ENCODE assay signal across 8 cellular contexts in the genomic region with DNA sequence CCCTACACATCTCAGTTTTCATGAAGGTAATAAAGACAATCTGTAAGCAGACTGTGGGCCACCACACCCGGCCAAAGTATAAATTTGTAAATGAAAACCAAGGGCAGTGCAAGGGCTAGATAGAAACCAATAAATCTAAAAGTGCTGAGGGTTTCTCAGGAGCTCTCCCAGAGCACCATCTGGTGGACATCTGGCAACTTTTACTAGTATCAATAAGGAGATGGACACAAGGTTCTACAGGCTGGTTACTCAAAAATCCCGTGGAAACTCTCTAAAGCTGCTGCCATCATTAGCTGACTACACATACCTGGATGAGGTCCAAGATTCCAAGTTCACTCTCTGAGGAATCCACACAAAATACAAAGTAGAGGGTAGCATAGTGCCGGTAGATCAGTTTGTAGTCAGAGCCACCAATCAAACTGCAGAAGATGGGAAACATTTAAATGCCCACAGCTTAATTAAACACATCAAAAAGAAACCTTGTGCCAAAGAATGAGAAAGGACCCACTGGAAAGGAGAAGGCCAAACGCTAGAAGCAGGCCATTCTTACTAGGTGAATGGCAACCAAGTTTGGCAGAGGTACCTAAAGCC. TPM values are rescaled to one million over a fixed set of nuclear protein-coding genes. Genes with fewer than 3 reads are reported as not detected.
A peak's percentile ranks its signal among the peaks of the same experiment; 100 is the strongest.
DNase-seq lines count a peak whose midpoint lies in the region; ATAC-seq and TF ChIP-seq lines count a peak whose summit lies in the region.

No MANE protein-coding gene starts in this region.

- POLR2A ChIA-PET in BJ (lab: Charles Lee) = no interaction called here
- POLR2A ChIA-PET in HEK293T (lab: Yijun Ruan, JAX) = interaction anchor here (0.8 to 1.4 kb wide), 4 partner anchors 11 to 138 kb away, joined by 3 to 4 read pairs (median 3); a partner anchor contains a TSS

- ATAC-seq in HG02938 (IDR thresholded peaks at IDR 0.05; ENCODE audit: unreplicated experiment) = no peak

- H3K4me3 ChIP-seq in BJ (ENCODE audit: low read depth, low read length) = no peak overlapping the region

- no peaks in the 10 kb centered on the region for H3K27me3 ChIP-seq in BJ (ENCODE audit: control insufficient read depth, insufficient read depth, low read length)

- TF ChIP-seq CTCF in BJ (IDR thresholded peaks at IDR 0.05; ENCODE audit: insufficient read depth, low read depth, low read length) = peak; percentile 66

- H3K36me3 ChIP-seq in BJ (ENCODE audit: control insufficient read depth, insufficient read depth, low read length) = peaks cover 5% of the 10 kb centered on the region; the same call in 1 of the 2 replicates

- CTCF ChIA-PET in BJ (lab: Yijun Ruan, JAX) (interaction anchor here (0.7 to 7.5 kb wide), 32 partner anchors 8 to 269 kb away, joined by 3 to 120 read pairs (median 5); a partner anchor contains a TSS), HEK293T (lab: Yijun Ruan, JAX) (interaction anchor here (0.7 to 2.4 kb wide), 8 partner anchors 10 to 133 kb away, joined by 3 to 15 read pairs (median 3); a partner anchor contains a TSS)

- peak; percentile 67 for DNase-seq in BJ (ENCODE audit: low read depth)
- peak; percentile 35 for DNase-seq in HEK293T (ENCODE audit: extremely low spot score)
- peak; percentile 21 for DNase-seq in SW480 (ENCODE audit: low spot score)
- DNase-seq in iris pigment epithelial cell (ENCODE audit: low read depth) = peak; percentile 73
- DNase-seq in superior temporal gyrus (ENCODE audit: extremely low spot score) = no peak
- no peak for DNase-seq in NCI-H1694 treated with DMSO at 0.1 percent for 48 hours (lab: John Stamatoyannopoulos, UW)
- no peak for DNase-seq in cerebellum (ENCODE audit: low spot score)

TF ChIP-seq in HEK293T, 16 proteins besides CTCF, POLR2A, EP300 and RAD21:
- TF ChIP-seq TARDBP (IDR thresholded peaks at IDR 0.05) (no peak), SP1 (IDR thresholded peaks at IDR 0.05) (no peak), HDGF (IDR thresholded peaks at IDR 0.05; ENCODE audit: borderline replicate concordance) (no peak)
- TF ChIP-seq, protein P1, sequence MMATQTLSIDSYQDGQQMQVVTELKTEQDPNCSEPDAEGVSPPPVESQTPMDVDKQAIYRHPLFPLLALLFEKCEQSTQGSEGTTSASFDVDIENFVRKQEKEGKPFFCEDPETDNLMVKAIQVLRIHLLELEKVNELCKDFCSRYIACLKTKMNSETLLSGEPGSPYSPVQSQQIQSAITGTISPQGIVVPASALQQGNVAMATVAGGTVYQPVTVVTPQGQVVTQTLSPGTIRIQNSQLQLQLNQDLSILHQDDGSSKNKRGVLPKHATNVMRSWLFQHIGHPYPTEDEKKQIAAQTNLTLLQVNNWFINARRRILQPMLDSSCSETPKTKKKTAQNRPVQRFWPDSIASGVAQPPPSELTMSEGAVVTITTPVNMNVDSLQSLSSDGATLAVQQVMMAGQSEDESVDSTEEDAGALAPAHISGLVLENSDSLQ (IDR thresholded peaks at IDR 0.05) = 0 out of 2 replicates have a peak, but pooled peaks have one; percentile 16

RNA-seq across cellular contexts. Expression of a gene that starts 5.5 kb away (rescaled TPM):
- polyA plus RNA-seq in BJ (2011; rRNA removed) = 23.5 and 37.2 TPM in 2 replicates
- 27.8 and 34.7 TPM in 2 replicates for polyA minus RNA-seq in BJ (2011; rRNA and poly(A)+ RNA removed)
- 45.7 TPM for total RNA-seq in cerebellum

RNA-seq across cellular contexts. Expression of a gene that starts 24.4 kb away (rescaled TPM):
- polyA plus RNA-seq in BJ (2011; rRNA removed) = 10.0 and 11.2 TPM in 2 replicates
- polyA minus RNA-seq in BJ (2011; rRNA and poly(A)+ RNA removed) = 5.7 and 5.8 TPM in 2 replicates
- 16.3 TPM for total RNA-seq in cerebellum

Comparison
In these comparisons a context has a peak if more than half of its experiments do, and no peak if none do; other contexts are left out.
1. DNase-seq: peak in BJ (single experiment), HEK293T (single experiment), SW480 (single experiment) and iris pigment epithelial cell (single experiment); none in superior temporal gyrus (single experiment), NCI-H1694 treated with DMSO at 0.1 percent for 48 hours (single experiment) and cerebellum (single experiment).